In the genomic region with DNA sequence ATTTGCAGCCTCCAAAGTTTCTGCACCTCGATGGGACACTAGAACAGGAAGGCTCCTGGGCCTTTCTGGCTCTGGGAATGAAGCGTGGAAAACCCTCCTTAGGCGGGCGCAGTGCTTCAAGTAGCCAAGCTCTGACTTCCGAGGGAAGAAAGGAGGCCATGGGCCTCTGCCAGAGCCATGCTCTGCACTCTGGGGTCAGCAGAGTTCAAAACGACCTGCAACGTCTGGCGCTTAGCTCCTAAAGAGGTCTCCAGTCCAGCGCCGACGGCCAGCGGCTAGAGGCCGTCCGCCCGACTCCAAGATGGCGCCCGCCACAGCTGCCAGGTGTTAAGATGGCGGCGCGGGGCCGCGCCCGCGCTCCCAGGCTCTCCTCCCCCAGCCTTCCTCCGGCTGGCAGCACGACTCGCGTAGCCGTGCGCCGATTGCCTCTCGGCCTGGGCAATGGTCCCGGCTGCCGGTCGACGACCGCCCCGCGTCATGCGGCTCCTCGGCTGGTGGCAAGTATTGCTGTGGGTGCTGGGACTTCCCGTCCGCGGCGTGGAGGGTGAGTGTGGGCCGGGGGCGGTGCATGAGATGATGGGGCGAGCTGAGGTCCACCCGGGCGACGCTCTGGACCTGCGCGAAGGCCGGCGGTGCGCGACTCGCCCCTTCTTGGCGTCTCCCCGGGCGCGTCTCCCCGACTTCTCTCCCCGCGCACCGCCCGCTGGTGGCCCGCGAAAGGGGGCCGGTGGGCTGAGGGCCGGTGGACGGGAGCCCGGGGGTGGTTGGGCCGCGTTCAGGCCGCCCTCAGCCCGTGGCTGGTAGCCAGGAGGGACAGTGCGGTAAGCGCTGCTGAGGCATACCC, we compare ENCODE assay signal across 8 cellular contexts. TPM values are rescaled to one million over a fixed set of nuclear protein-coding genes. Genes with fewer than 3 reads are reported as not detected.
DNase-seq lines count a peak whose midpoint lies in the region; ATAC-seq and TF ChIP-seq lines count a peak whose summit lies in the region.

A gene with protein sequence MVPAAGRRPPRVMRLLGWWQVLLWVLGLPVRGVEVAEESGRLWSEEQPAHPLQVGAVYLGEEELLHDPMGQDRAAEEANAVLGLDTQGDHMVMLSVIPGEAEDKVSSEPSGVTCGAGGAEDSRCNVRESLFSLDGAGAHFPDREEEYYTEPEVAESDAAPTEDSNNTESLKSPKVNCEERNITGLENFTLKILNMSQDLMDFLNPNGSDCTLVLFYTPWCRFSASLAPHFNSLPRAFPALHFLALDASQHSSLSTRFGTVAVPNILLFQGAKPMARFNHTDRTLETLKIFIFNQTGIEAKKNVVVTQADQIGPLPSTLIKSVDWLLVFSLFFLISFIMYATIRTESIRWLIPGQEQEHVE (plus strand): TSS at position 385 of the 844 bp plus-strand sequence. CDS start 57 bp downstream, at position 442.

- DNase-seq in AG08396 (ENCODE audit: low spot score) (peak; percentile 94), NCI-H460 (ENCODE audit: extremely low read depth, low read depth) (peak; percentile 74), colonic mucosa (peak; percentile 82), left colon (peak; percentile 80 to 92)
- DNase-seq in activated CD4-positive, alpha-beta T cell treated with anti-CD3 and anti-CD28 coated beads for 48 hours = peak; percentile 87
- peak; percentile 80 for DNase-seq in stimulated activated CD4-positive, alpha-beta T cell treated with anti-CD3 and anti-CD28 coated beads, Interleukin-1b, Interleukin-23, amount 100 ng/mL, for 48 hours

- H3K27ac ChIP-seq in colonic mucosa = peak within 1 kb of the TSS; percentile 90

- H3K4me1 ChIP-seq in colonic mucosa = no peaks in the 10 kb centered on the region

- intact Hi-C loops in colonic mucosa (cut with DNase I) = no loop called here
- intact Hi-C loops in left colon (cut with DNase I, micrococcal nuclease) = no loop called here

- H3K4me3 ChIP-seq in colonic mucosa = peak within 1 kb of the TSS; percentile 97

- no peaks in the 10 kb centered on the region for H3K27me3 ChIP-seq in colonic mucosa

- H3K36me3 ChIP-seq in colonic mucosa = no peaks in the 10 kb centered on the region

- no peaks in the 10 kb centered on the region for H3K9me3 ChIP-seq in colonic mucosa

- H3K9ac ChIP-seq in colonic mucosa (ENCODE audit: low read depth in 2 of 2, low read length in 2 of 2) = peak within 1 kb of the TSS; percentile 84 to 98

- no peak for TF ChIP-seq CTCF in colonic mucosa (IDR thresholded peaks at IDR 0.05)

- ATAC-seq in GM18907 (IDR thresholded peaks at IDR 0.05; ENCODE audit: unreplicated experiment) (peak; percentile 91), HG03159 (IDR thresholded peaks at IDR 0.05; ENCODE audit: unreplicated experiment) (peak; percentile 72), left colon (peak; percentile 98)

RNA-seq across cellular contexts. Expression of the gene that starts here (rescaled TPM):
- total RNA-seq in NCI-H460 (2014; rRNA removed; shearing (Covaris generic)) = 86.7 and 104 TPM in 2 replicates
- polyA plus RNA-seq in NCI-H460 (2014; cell fraction: nucleus; rRNA removed) = 137 and 138 TPM in 2 replicates
- total RNA-seq in colonic mucosa (10 to 100 TPM; 30.7 to 31.8 TPM), left colon (10 to 100 TPM; 28.2 to 31.2 TPM)

Comparison
In these comparisons a context has a peak if more than half of its experiments do, and no peak if none do; other contexts are left out.
1. Peak in every context shown above with its lines: DNase-seq, ATAC-seq, H3K4me3 ChIP-seq and H3K27ac ChIP-seq.